Comparison of ENCODE assay signal across 10 cellular contexts in the genomic region with DNA sequence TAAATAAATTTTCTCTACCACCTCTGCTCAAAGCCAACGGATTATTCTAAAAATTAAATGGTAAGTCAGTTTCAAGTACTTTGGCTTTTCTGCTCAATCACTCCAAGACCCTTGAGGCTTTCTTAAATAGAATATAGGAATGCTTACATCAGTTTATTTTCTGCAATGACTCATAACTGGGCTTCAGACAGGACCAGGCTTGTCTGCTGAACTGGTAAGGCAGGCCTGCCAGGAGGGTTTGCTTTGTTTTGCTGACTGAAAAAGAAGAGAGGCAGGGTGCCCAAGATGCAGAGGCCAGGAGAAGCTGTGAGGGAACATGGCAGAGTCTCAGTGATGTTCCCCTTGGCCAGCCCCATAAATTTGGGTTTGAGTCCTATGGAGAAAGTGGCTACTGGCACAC.
DNase-seq lines count a peak whose midpoint lies in the region; ATAC-seq and TF ChIP-seq lines count a peak whose summit lies in the region.
"Had no signal": no experiment of that assay in that cellular context is flagged by ENCODE, and none has a peak within 500 bp of the region (broad histone marks: within the 10 kb centered on the region; RNA-seq: fewer than 3 reads in every experiment).

No MANE protein-coding gene starts in this region.

- no peaks in the 10 kb centered on the region for H3K9me3 Mint-ChIP-seq in activated naive CD8-positive, alpha-beta T cell treated with anti-CD3 and anti-CD28 coated beads for 36 hours
- no peaks in the 10 kb centered on the region for H3K9me3 Mint-ChIP-seq in Caco-2 (ENCODE audit: unreplicated experiment)
- H3K9me3 Mint-ChIP-seq: nephron progenitor cell had no signal

- H3K4me3 Mint-ChIP-seq in activated naive CD8-positive, alpha-beta T cell treated with anti-CD3 and anti-CD28 coated beads for 36 hours = no peak overlapping the region
- H3K4me3 Mint-ChIP-seq in Caco-2 (ENCODE audit: unreplicated experiment) = no peak overlapping the region
- H3K4me3 Mint-ChIP-seq: nephron progenitor cell had no signal

- ATAC-seq in SK-N-SH treated with all-trans-retinoic acid at 6 μM for 48 hours (no peak; the same call in 2 of the 3 replicates), left colon (no peak)

- no peak overlapping the region for H3K27ac ChIP-seq in SK-N-SH (ENCODE audit: low read depth in 2 of 2, low read length in 1 of 2)

- peaks cover under 1% of the 10 kb centered on the region for H3K27me3 Mint-ChIP-seq in activated naive CD8-positive, alpha-beta T cell treated with anti-CD3 and anti-CD28 coated beads for 36 hours
- peaks cover 5% of the 10 kb centered on the region for H3K27me3 Mint-ChIP-seq in Caco-2 (ENCODE audit: insufficient read depth, unreplicated experiment)

- H3K4me1 ChIP-seq in SK-N-SH (ENCODE audit: control insufficient read depth in 1 of 2, insufficient read depth in 2 of 2, low read depth in 1 of 2, low read length in 1 of 2) = no peaks in the 10 kb centered on the region
- peaks cover 5% of the 10 kb centered on the region for H3K4me1 ChIP-seq in adipocyte (ENCODE audit: control insufficient read depth, insufficient read depth, low read length)
- H3K4me1 ChIP-seq in Caco-2 = no peaks in the 10 kb centered on the region; the same call in 1 of the 2 replicates

- H3K4me1 Mint-ChIP-seq in activated naive CD8-positive, alpha-beta T cell treated with anti-CD3 and anti-CD28 coated beads for 36 hours = no peaks in the 10 kb centered on the region
- H3K4me1 Mint-ChIP-seq in Caco-2 (ENCODE audit: low read depth, unreplicated experiment) = no peaks in the 10 kb centered on the region
- H3K4me1 Mint-ChIP-seq: nephron progenitor cell had no signal

- no peak for TF ChIP-seq RAD21 in SK-N-SH (IDR thresholded peaks at IDR 0.05; ENCODE audit: low read length)

- 31% methylated on average over 1 of the region's 1 CpG for WGBS in SK-N-SH (ENCODE audit: low lambda C conversion rate)

- peak overlapping the region; percentile 52; the same call in 1 of the 2 replicates for H2AFZ ChIP-seq in SK-N-SH (ENCODE audit: low read depth)

- no peak overlapping the region for H3K27ac Mint-ChIP-seq in activated naive CD8-positive, alpha-beta T cell treated with anti-CD3 and anti-CD28 coated beads for 36 hours
- H3K27ac Mint-ChIP-seq in Caco-2 (ENCODE audit: unreplicated experiment) = no peak overlapping the region
- H3K27ac Mint-ChIP-seq: nephron progenitor cell had no signal

- TF ChIP-seq EP300 in SK-N-SH (IDR thresholded peaks at IDR 0.05; ENCODE audit: borderline replicate concordance in 1 of 2, low read depth in 1 of 2, low read length in 1 of 2) = no peak

- 0 out of 2 replicates have a peak overlapping the region, but pooled peaks have one; percentile 35 for H3K4me2 ChIP-seq in SK-N-SH

- no peaks in the 10 kb centered on the region for H3K36me3 ChIP-seq in SK-N-SH (replicated peaks in 1 of 2; ENCODE audit: control insufficient read depth in 1 of 2, insufficient read depth in 2 of 2, low read length in 1 of 2)
- H3K36me3 ChIP-seq in adipocyte (ENCODE audit: control insufficient read depth, insufficient read depth, low read length, severe bottlenecking) = no peaks in the 10 kb centered on the region
- H3K36me3 ChIP-seq in Caco-2 (ENCODE audit: control insufficient read depth, insufficient read depth, low read length) = no peaks in the 10 kb centered on the region

- CTCF ChIA-PET in SK-N-SH (lab: Yijun Ruan, JAX) (interaction anchor here (0.8 to 2.1 kb wide), 3 partner anchors 12 to 59 kb away, joined by 3 to 12 read pairs (median 3); no protein-coding TSS in a partner anchor), Caco-2 (lab: Charles Lee) (no interaction called here)

- no TSS peak for BruUV-seq in Caco-2 (replicated peaks; lab: Mats Ljungman, UMichigan)

- no peaks in the 10 kb centered on the region for H3K9me2 ChIP-seq in SK-N-SH

- DNase-seq in SK-N-SH (no peak), adipocyte (ENCODE audit: low read depth) (peak; percentile 37), foreskin fibroblast (peak; percentile 1 to 27), left colon (no peak), Caco-2 (no peak)
- DNase-seq in activated naive CD8-positive, alpha-beta T cell treated with anti-CD3 and anti-CD28 coated beads for 36 hours = no peak
- DNase-seq in stimulated activated CD4-positive, alpha-beta T cell treated with anti-CD3 and anti-CD28 coated beads, Interleukin-1b, Interleukin-23, amount 100 ng/mL, for 48 hours = no peak
- DNase-seq: NCI-H187, nephron progenitor cell had no signal

- intact Hi-C loops in left colon (cut with DNase I, micrococcal nuclease) (no loop called here), Caco-2 (cut with micrococcal nuclease; ENCODE audit: unreplicated experiment) (no loop called here)

- POLR2A ChIA-PET in SK-N-SH (lab: Yijun Ruan, JAX) (no interaction called here), Caco-2 (lab: Charles Lee) (no interaction called here)

- H3K27me3 ChIP-seq in SK-N-SH (ENCODE audit: insufficient read depth) (no peaks in the 10 kb centered on the region; the same call in 1 of the 2 replicates), adipocyte (replicated peaks; ENCODE audit: control insufficient read depth, insufficient read depth, low read length) (no peaks in the 10 kb centered on the region), Caco-2 (replicated peaks; ENCODE audit: control insufficient read depth, insufficient read depth, low read length) (no peaks in the 10 kb centered on the region)

- no peak overlapping the region for H3K9ac ChIP-seq in SK-N-SH
- no peak overlapping the region for H3K9ac ChIP-seq in adipocyte (ENCODE audit: low read length)

- TF ChIP-seq CTCF in SK-N-SH (IDR thresholded peaks at IDR 0.05) (no peak), foreskin fibroblast (IDR thresholded peaks at IDR 0.05; ENCODE audit: low read depth, low read length) (no peak), Caco-2 (IDR thresholded peaks at IDR 0.05; ENCODE audit: insufficient read depth in 1 of 2, low read depth in 1 of 2, low read length in 1 of 2, severe bottlenecking in 1 of 2, unreplicated experiment in 1 of 2) (no peak)

- no peaks in the 10 kb centered on the region for H3K79me2 ChIP-seq in SK-N-SH (ENCODE audit: insufficient read depth)

- no peaks in the 10 kb centered on the region for H4K20me1 ChIP-seq in SK-N-SH (ENCODE audit: insufficient read depth)

- H3K9me3 ChIP-seq in SK-N-SH = no peaks in the 10 kb centered on the region
- H3K9me3 ChIP-seq in adipocyte (ENCODE audit: control insufficient read depth, low read length) = peaks cover 8% of the 10 kb centered on the region
- H3K9me3 ChIP-seq in Caco-2 = no peaks in the 10 kb centered on the region

- H3K36me3 Mint-ChIP-seq in activated naive CD8-positive, alpha-beta T cell treated with anti-CD3 and anti-CD28 coated beads for 36 hours = no peaks in the 10 kb centered on the region
- H3K36me3 Mint-ChIP-seq in Caco-2 (ENCODE audit: insufficient read depth, unreplicated experiment) = no peaks in the 10 kb centered on the region

- H3K4me3 ChIP-seq in SK-N-SH (ENCODE audit: low read depth in 2 of 2, low read length in 1 of 2) (no peak overlapping the region), adipocyte (ENCODE audit: low read length) (no peak overlapping the region), foreskin fibroblast (ENCODE audit: low read depth in 1 of 2, low read length in 2 of 2) (no peak overlapping the region), Caco-2 (ENCODE audit: low read depth, low read length) (no peak overlapping the region)

- H3F3A ChIP-seq in SK-N-SH (replicated peaks; ENCODE audit: insufficient read depth) = no peaks in the 10 kb centered on the region

TF ChIP-seq in SK-N-SH, 30 proteins besides CTCF, POLR2A, EP300 and RAD21:
- no peak for TF ChIP-seq GATA2 (CRISPR knock-in tag; IDR thresholded peaks at IDR 0.05)
- TF ChIP-seq JUND (IDR thresholded peaks at IDR 0.05) = 0 out of 2 replicates have a peak, but pooled peaks have one; percentile 12

TF ChIP-seq in SK-N-SH treated with all-trans-retinoic acid at 6 μM for 48 hours, 23 proteins besides CTCF, POLR2A, EP300 and RAD21 (continues in another document):
- no peak for TF ChIP-seq CSDC2 (CRISPR knock-in tag; IDR thresholded peaks at IDR 0.05)
- no peak for TF ChIP-seq ARNTL (CRISPR knock-in tag; IDR thresholded peaks at IDR 0.05; ENCODE audit: borderline replicate concordance, low read depth)
- TF ChIP-seq, protein P1, sequence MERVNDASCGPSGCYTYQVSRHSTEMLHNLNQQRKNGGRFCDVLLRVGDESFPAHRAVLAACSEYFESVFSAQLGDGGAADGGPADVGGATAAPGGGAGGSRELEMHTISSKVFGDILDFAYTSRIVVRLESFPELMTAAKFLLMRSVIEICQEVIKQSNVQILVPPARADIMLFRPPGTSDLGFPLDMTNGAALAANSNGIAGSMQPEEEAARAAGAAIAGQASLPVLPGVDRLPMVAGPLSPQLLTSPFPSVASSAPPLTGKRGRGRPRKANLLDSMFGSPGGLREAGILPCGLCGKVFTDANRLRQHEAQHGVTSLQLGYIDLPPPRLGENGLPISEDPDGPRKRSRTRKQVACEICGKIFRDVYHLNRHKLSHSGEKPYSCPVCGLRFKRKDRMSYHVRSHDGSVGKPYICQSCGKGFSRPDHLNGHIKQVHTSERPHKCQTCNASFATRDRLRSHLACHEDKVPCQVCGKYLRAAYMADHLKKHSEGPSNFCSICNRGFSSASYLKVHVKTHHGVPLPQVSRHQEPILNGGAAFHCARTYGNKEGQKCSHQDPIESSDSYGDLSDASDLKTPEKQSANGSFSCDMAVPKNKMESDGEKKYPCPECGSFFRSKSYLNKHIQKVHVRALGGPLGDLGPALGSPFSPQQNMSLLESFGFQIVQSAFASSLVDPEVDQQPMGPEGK (CRISPR knock-in tag; IDR thresholded peaks at IDR 0.05; ENCODE audit: borderline replicate concordance) = no peak
- no peak for TF ChIP-seq SNAI2 (CRISPR knock-in tag; IDR thresholded peaks at IDR 0.05)
- TF ChIP-seq ESRRG (CRISPR knock-in tag; IDR thresholded peaks at IDR 0.05) = no peak
- no peak for TF ChIP-seq TOX (CRISPR knock-in tag; IDR thresholded peaks at IDR 0.05; ENCODE audit: borderline replicate concordance)
- no peak for TF ChIP-seq OSR1 (CRISPR knock-in tag; IDR thresholded peaks at IDR 0.05)
- TF ChIP-seq ZNF8 (CRISPR knock-in tag; IDR thresholded peaks at IDR 0.05) = no peak
- TF ChIP-seq, protein P2, sequence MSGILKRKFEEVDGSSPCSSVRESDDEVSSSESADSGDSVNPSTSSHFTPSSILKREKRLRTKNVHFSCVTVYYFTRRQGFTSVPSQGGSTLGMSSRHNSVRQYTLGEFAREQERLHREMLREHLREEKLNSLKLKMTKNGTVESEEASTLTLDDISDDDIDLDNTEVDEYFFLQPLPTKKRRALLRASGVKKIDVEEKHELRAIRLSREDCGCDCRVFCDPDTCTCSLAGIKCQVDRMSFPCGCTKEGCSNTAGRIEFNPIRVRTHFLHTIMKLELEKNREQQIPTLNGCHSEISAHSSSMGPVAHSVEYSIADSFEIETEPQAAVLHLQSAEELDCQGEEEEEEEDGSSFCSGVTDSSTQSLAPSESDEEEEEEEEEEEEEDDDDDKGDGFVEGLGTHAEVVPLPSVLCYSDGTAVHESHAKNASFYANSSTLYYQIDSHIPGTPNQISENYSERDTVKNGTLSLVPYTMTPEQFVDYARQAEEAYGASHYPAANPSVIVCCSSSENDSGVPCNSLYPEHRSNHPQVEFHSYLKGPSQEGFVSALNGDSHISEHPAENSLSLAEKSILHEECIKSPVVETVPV (CRISPR knock-in tag; IDR thresholded peaks at IDR 0.05) = no peak
- TF ChIP-seq TCF4 (CRISPR knock-in tag; IDR thresholded peaks at IDR 0.05; ENCODE audit: borderline replicate concordance) = no peak
- no peak for TF ChIP-seq BACH2 (CRISPR knock-in tag; IDR thresholded peaks at IDR 0.05; ENCODE audit: borderline replicate concordance)

Comparison
In these comparisons a context has a peak if more than half of its experiments do, and no peak if none do; other contexts are left out.
1. DNase-seq: peak in adipocyte (single experiment) and foreskin fibroblast (2 of 2); none in SK-N-SH (single experiment), left colon (0 of 2), activated naive CD8-positive, alpha-beta T cell treated with anti-CD3 and anti-CD28 coated beads for 36 hours (single experiment), Caco-2 (0 of 2) and stimulated activated CD4-positive, alpha-beta T cell treated with anti-CD3 and anti-CD28 coated beads, Interleukin-1b, Interleukin-23, amount 100 ng/mL, for 48 hours (single experiment).